ENCODE assay signal across 8 cellular contexts in the genomic region with DNA sequence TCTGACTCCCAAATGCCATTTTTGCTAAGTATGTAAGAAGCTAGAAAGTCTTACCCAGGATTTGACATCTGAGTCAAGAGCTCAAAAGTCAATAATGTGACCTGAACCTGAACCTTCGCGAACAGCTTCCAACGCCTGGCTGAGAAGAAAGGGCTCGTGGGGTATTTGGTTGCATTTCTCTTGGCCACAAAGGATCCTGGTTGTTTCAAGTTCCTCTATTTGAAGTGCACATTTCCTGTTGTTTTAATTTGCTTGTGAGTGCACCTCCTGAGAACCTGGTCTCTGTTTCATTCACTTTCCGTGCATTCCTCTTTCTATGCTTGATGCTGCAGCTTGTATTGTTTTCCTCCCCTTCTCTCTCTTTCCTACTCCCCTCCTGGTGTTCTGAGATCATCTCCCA.
DNase-seq lines count a peak whose midpoint lies in the region; ATAC-seq and TF ChIP-seq lines count a peak whose summit lies in the region.

No MANE protein-coding gene starts in this region.

- H3K27ac Mint-ChIP-seq in activated B cell treated with CpG ODN at 0.5 μM for 24 hours, result no peak overlapping the region
- no peak overlapping the region for H3K27ac Mint-ChIP-seq in activated T-helper 2 cell treated with anti-CD3 and anti-CD28 coated beads, Interferon-gamma antibody, Interleukin-2, Interleukin-4, amounts not matched to agents 10 μg/mL and 5 μg/mL and 100 μg/mL, durations not matched to agents 14 hours and 24 hours and 36 hours

- POLR2A ChIA-PET in GM10248 (lab: Yijun Ruan, JAX), result no interaction called here
- POLR2A ChIA-PET in activated B cell treated with CpG ODN at 0.5 μM for 24 hours (lab: Charles Lee), result no interaction called here

- peak overlapping the region; percentile 50 for H3K4me3 Mint-ChIP-seq in activated B cell treated with CpG ODN at 0.5 μM for 24 hours
- no peak overlapping the region for H3K4me3 Mint-ChIP-seq in activated T-helper 2 cell treated with anti-CD3 and anti-CD28 coated beads, Interferon-gamma antibody, Interleukin-2, Interleukin-4, amounts not matched to agents 10 μg/mL and 5 μg/mL and 100 μg/mL, durations not matched to agents 14 hours and 24 hours and 36 hours (ENCODE audit: low read depth)

- no peaks in the 10 kb centered on the region for H3K27me3 Mint-ChIP-seq in activated B cell treated with CpG ODN at 0.5 μM for 24 hours
- no peaks in the 10 kb centered on the region for H3K27me3 Mint-ChIP-seq in activated T-helper 2 cell treated with anti-CD3 and anti-CD28 coated beads, Interferon-gamma antibody, Interleukin-2, Interleukin-4, amounts not matched to agents 10 μg/mL and 5 μg/mL and 100 μg/mL, durations not matched to agents 14 hours and 24 hours and 36 hours (ENCODE audit: low read depth)

- DNase-seq in GM10248 (ENCODE audit: extremely low spot score), result peak; percentile 22
- DNase-seq in activated B cell treated with CpG ODN at 0.5 μM for 24 hours, result no peak
- no peak for DNase-seq in hypothalamus (lab: John Stamatoyannopoulos, UW)
- DNase-seq in NCI-H226, result no peak
- DNase-seq in activated T-helper 2 cell treated with anti-CD3 and anti-CD28 coated beads, Interferon-gamma antibody, Interleukin-2, Interleukin-4, amounts not matched to agents 10 μg/mL and 5 μg/mL and 100 μg/mL, durations not matched to agents 14 hours and 24 hours and 36 hours (ENCODE audit: low spot score), result no peak
- no peak for DNase-seq in activated CD8-positive, alpha-beta memory T cell treated with anti-CD3 and anti-CD28 coated beads, Interleukin-2, amount 50 U/mL, for 48 hours

- CTCF ChIA-PET in GM10248 (lab: Yijun Ruan, JAX) (interaction anchor here (2.5 kb wide), 1 partner anchor 32 kb away, joined by 6 read pairs; no protein-coding TSS in a partner anchor), activated B cell treated with CpG ODN at 0.5 μM for 24 hours (lab: Charles Lee) (interaction anchor here (0.8 kb wide), 1 partner anchor 311 kb away, joined by 3 read pairs; no protein-coding TSS in a partner anchor)

- H3K36me3 Mint-ChIP-seq in activated B cell treated with CpG ODN at 0.5 μM for 24 hours (ENCODE audit: low read depth), result no peaks in the 10 kb centered on the region
- no peaks in the 10 kb centered on the region for H3K36me3 Mint-ChIP-seq in activated T-helper 2 cell treated with anti-CD3 and anti-CD28 coated beads, Interferon-gamma antibody, Interleukin-2, Interleukin-4, amounts not matched to agents 10 μg/mL and 5 μg/mL and 100 μg/mL, durations not matched to agents 14 hours and 24 hours and 36 hours (ENCODE audit: low read depth)

- TF ChIP-seq CTCF in GM10248 (IDR thresholded peaks at IDR 0.05; ENCODE audit: control extremely low read depth, extremely low read depth, low read depth, missing control alignments) (no peak), activated B cell treated with CpG ODN at 0.5 μM for 24 hours (IDR thresholded peaks at IDR 0.05) (no peak)

- no peaks in the 10 kb centered on the region for H3K9me3 Mint-ChIP-seq in activated B cell treated with CpG ODN at 0.5 μM for 24 hours
- no peaks in the 10 kb centered on the region for H3K9me3 Mint-ChIP-seq in activated T-helper 2 cell treated with anti-CD3 and anti-CD28 coated beads, Interferon-gamma antibody, Interleukin-2, Interleukin-4, amounts not matched to agents 10 μg/mL and 5 μg/mL and 100 μg/mL, durations not matched to agents 14 hours and 24 hours and 36 hours

- peak; percentile 90 for ATAC-seq in GM21423 (IDR thresholded peaks at IDR 0.05; ENCODE audit: unreplicated experiment)
- ATAC-seq in HG03521 (IDR thresholded peaks at IDR 0.05; ENCODE audit: unreplicated experiment), result peak; percentile 84
- peak; percentile 49 for ATAC-seq in activated B cell treated with CpG ODN at 0.5 μM for 24 hours (ENCODE audit: low read depth)

- peaks cover 55% of the 10 kb centered on the region for H3K4me1 Mint-ChIP-seq in activated B cell treated with CpG ODN at 0.5 μM for 24 hours
- H3K4me1 Mint-ChIP-seq in activated T-helper 2 cell treated with anti-CD3 and anti-CD28 coated beads, Interferon-gamma antibody, Interleukin-2, Interleukin-4, amounts not matched to agents 10 μg/mL and 5 μg/mL and 100 μg/mL, durations not matched to agents 14 hours and 24 hours and 36 hours (ENCODE audit: low read depth), result no peaks in the 10 kb centered on the region

- intact Hi-C loops in activated B cell treated with CpG ODN at 0.5 μM for 24 hours (cut with micrococcal nuclease), result no loop called here
- intact Hi-C loops in activated T-helper 2 cell treated with anti-CD3 and anti-CD28 coated beads, Interferon-gamma antibody, Interleukin-2, Interleukin-4, amounts not matched to agents 10 μg/mL and 5 μg/mL and 100 μg/mL, durations not matched to agents 14 hours and 24 hours and 36 hours (cut with micrococcal nuclease), result no loop called here
